In genomic region chr2:47403829-47404228, GRCh38 we compare ENCODE assay signal across 8 cellular contexts. TPM values are rescaled to one million over a fixed set of nuclear protein-coding genes. Genes with fewer than 3 reads are reported as not detected.
A peak's percentile ranks its signal among the peaks of the same experiment; 100 is the strongest.
DNase-seq lines count a peak whose midpoint lies in the region; ATAC-seq and TF ChIP-seq lines count a peak whose summit lies in the region.

No MANE protein-coding gene starts in this region.

- H3K36me3 ChIP-seq in SK-N-MC (ENCODE audit: insufficient read depth, low read length) = peaks cover 28% of the 10 kb centered on the region

- no peak for TF ChIP-seq CTCF in fibroblast of villous mesenchyme (IDR thresholded peaks at IDR 0.05; ENCODE audit: insufficient read depth, low read depth, low read length)
- TF ChIP-seq CTCF in progenitor cell of endocrine pancreas (IDR thresholded peaks at IDR 0.05; ENCODE audit: unreplicated experiment) = no peak

- peak overlapping the region; percentile 98 for H3K27ac Mint-ChIP-seq in activated T-cell treated with anti-CD3 and anti-CD28 coated beads, Interleukin-2, amount 50 U/mL, for 24 hours
- H3K27ac Mint-ChIP-seq in progenitor cell of endocrine pancreas = peak overlapping the region; percentile 99

- H3K27ac ChIP-seq in SK-N-MC = no peak overlapping the region

- H3K36me3 Mint-ChIP-seq in activated T-cell treated with anti-CD3 and anti-CD28 coated beads, Interleukin-2, amount 50 U/mL, for 24 hours (ENCODE audit: low read depth) = peaks cover 49% of the 10 kb centered on the region
- peaks cover 30% of the 10 kb centered on the region for H3K36me3 Mint-ChIP-seq in progenitor cell of endocrine pancreas (ENCODE audit: insufficient read depth)

- H3K4me3 ChIP-seq in SK-N-MC (peak overlapping the region; percentile 94), fibroblast of villous mesenchyme (ENCODE audit: low read depth, low read length) (peak overlapping the region; percentile 94)

- H3K9me3 ChIP-seq in SK-N-MC (ENCODE audit: low read depth, low read length) = no peaks in the 10 kb centered on the region; the same call in 1 of the 2 replicates

- H3K4me1 Mint-ChIP-seq in activated T-cell treated with anti-CD3 and anti-CD28 coated beads, Interleukin-2, amount 50 U/mL, for 24 hours (ENCODE audit: low read depth) = peaks cover 39% of the 10 kb centered on the region
- peaks cover 10% of the 10 kb centered on the region for H3K4me1 Mint-ChIP-seq in progenitor cell of endocrine pancreas (ENCODE audit: low read depth)

- H3K9me3 Mint-ChIP-seq in activated T-cell treated with anti-CD3 and anti-CD28 coated beads, Interleukin-2, amount 50 U/mL, for 24 hours = no peaks in the 10 kb centered on the region
- peaks cover 16% of the 10 kb centered on the region for H3K9me3 Mint-ChIP-seq in progenitor cell of endocrine pancreas (ENCODE audit: low read depth)

- ATAC-seq in HG03565 (IDR thresholded peaks at IDR 0.05; ENCODE audit: unreplicated experiment) (no peak), GM21786 (IDR thresholded peaks at IDR 0.05; ENCODE audit: unreplicated experiment) (no peak)

- DNase-seq in activated T-cell treated with anti-CD3 and anti-CD28 coated beads, Interleukin-2, amount 50 U/mL, for 24 hours = no peak
- no peak for DNase-seq in activated T-cell treated with anti-CD3 and anti-CD28 coated beads, Interleukin-2, amount 50 U/mL, for 1 hour
- DNase-seq in SK-N-MC (ENCODE audit: low read depth, low spot score) (no peak), fibroblast of villous mesenchyme (ENCODE audit: low read depth) (no peak), progenitor cell of endocrine pancreas (ENCODE audit: low spot score, unreplicated experiment) (no peak), NCI-H1436 treated with DMSO at 0.1 percent for 48 hours (lab: John Stamatoyannopoulos, UW) (no peak)

- no peaks in the 10 kb centered on the region for H3K27me3 Mint-ChIP-seq in activated T-cell treated with anti-CD3 and anti-CD28 coated beads, Interleukin-2, amount 50 U/mL, for 24 hours
- no peaks in the 10 kb centered on the region for H3K27me3 Mint-ChIP-seq in progenitor cell of endocrine pancreas

- peak overlapping the region; percentile 96 for H3K4me3 Mint-ChIP-seq in activated T-cell treated with anti-CD3 and anti-CD28 coated beads, Interleukin-2, amount 50 U/mL, for 24 hours
- peak overlapping the region; percentile 97 for H3K4me3 Mint-ChIP-seq in progenitor cell of endocrine pancreas (ENCODE audit: low read depth)

- H3K9ac ChIP-seq in SK-N-MC (ENCODE audit: insufficient read length) = peak overlapping the region; percentile 93

RNA-seq across cellular contexts. Expression of gene MSH2, which starts 0.9 kb away (rescaled TPM):
- 17.1 and 22.9 TPM in 2 replicates for total RNA-seq in fibroblast of villous mesenchyme
- total RNA-seq in progenitor cell of endocrine pancreas = 61.2 and 63.3 TPM in 2 replicates

RNA-seq across cellular contexts. Expression of gene EPCAM, which starts 34.7 kb away (rescaled TPM):
- total RNA-seq in fibroblast of villous mesenchyme = under 0.01 and 1.3 TPM in 2 replicates
- 393 and 397 TPM in 2 replicates for total RNA-seq in progenitor cell of endocrine pancreas

Comparison
In these comparisons a context has a peak if more than half of its experiments do, and no peak if none do; other contexts are left out.
1. RNA of gene EPCAM, which starts 34.7 kb away (total RNA-seq): 393 to 397 TPM in progenitor cell of endocrine pancreas; under 0.01 to 1.3 TPM in fibroblast of villous mesenchyme; every median in the first group is over 100 times any median in the second.